20 cellular contexts compared by ENCODE assay signal in the genomic region with DNA sequence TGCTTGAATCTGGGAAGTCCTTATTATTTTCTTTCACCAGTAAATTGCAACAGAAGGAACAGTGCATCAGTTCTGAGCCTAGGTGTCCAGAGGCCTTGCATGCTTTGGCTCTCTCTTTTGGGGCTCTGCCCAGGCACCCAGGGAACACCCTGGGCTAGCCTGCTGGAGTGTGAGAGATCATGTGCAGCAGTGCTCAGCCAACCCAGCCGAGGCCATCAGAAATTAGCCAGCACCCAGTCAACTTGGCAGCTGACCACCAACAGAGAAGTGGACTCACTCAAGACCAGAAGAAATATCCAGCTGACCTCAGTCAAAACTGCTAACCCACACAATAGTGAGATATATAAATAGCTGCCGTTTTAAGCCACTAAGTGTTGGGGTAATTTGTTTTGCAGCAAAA. TPM values are rescaled to one million over a fixed set of nuclear protein-coding genes. Genes with fewer than 3 reads are reported as not detected.
A peak's percentile ranks its signal among the peaks of the same experiment; 100 is the strongest.
DNase-seq lines count a peak whose midpoint lies in the region; ATAC-seq and TF ChIP-seq lines count a peak whose summit lies in the region.
"Had no signal": no experiment of that assay in that cellular context is flagged by ENCODE, and none has a peak within 500 bp of the region (broad histone marks: within the 10 kb centered on the region; RNA-seq: fewer than 3 reads in every experiment).

No MANE protein-coding gene starts in this region.

- H3K4me3 ChIP-seq in ascending aorta: no peak overlapping the region
- H3K4me3 ChIP-seq in fibroblast of pulmonary artery (replicated peaks; ENCODE audit: low read depth, low read length): no peak overlapping the region
- no peak overlapping the region for H3K4me3 ChIP-seq in tibial artery
- H3K4me3 ChIP-seq: SJSA1 had no signal

- H3K27ac ChIP-seq in ascending aorta (peak overlapping the region; percentile 57 to 76), tibial artery (peak overlapping the region; percentile 46 to 57)
- H3K27ac ChIP-seq: brain microvascular endothelial cell, SJSA1 had no signal

- TF ChIP-seq CTCF in ascending aorta (IDR thresholded peaks at IDR 0.05) (no peak), fibroblast of pulmonary artery (IDR thresholded peaks at IDR 0.05; ENCODE audit: low read length, missing control alignments) (no peak), tibial artery (IDR thresholded peaks at IDR 0.05) (no peak)

- H3K9me3 ChIP-seq in ascending aorta (peaks cover 0 to 5% of the 10 kb centered on the region in 2 donors), tibial artery (no peaks in the 10 kb centered on the region)
- H3K9me3 ChIP-seq: SJSA1 had no signal

- H3K4me1 ChIP-seq in ascending aorta: peaks cover 10 to 44% of the 10 kb centered on the region in 2 donors
- peaks cover 0 to 78% (median 35%) of the 10 kb centered on the region in 4 donors for H3K4me1 ChIP-seq in tibial artery

- ATAC-seq in HG03565 (IDR thresholded peaks at IDR 0.05; ENCODE audit: unreplicated experiment): no peak

- no peaks in the 10 kb centered on the region for H3K27me3 ChIP-seq in ascending aorta
- no peaks in the 10 kb centered on the region for H3K27me3 ChIP-seq in tibial artery
- H3K27me3 ChIP-seq: brain microvascular endothelial cell, SJSA1 had no signal

- intact Hi-C loops in ascending aorta (cut with DNase I) (loop anchor here (5.0 kb wide), 1 partner anchor 65 kb away; no protein-coding TSS in a partner anchor), tibial artery (cut with DNase I; ENCODE audit: low total_unique reads) (loop anchor here (10.0 kb wide), 1 partner anchor 68 kb away; no protein-coding TSS in a partner anchor)

- no peaks in the 10 kb centered on the region for H3K36me3 ChIP-seq in ascending aorta
- H3K36me3 ChIP-seq in tibial artery: no peaks in the 10 kb centered on the region
- H3K36me3 ChIP-seq: brain microvascular endothelial cell, SJSA1 had no signal

- DNase-seq in ascending aorta (ENCODE audit: low spot score in 2 of 2): peak; percentile 69 to 92
- peak; percentile 38 for DNase-seq in fibroblast of pulmonary artery (ENCODE audit: low read depth)
- peak; percentile 34 for DNase-seq in mucosa of gallbladder (ENCODE audit: low spot score)
- DNase-seq in tibial artery: peak; percentile 92 to 97
- DNase-seq in NK-92 (lab: John Stamatoyannopoulos, UW; ENCODE audit: unreplicated experiment): no peak
- DNase-seq in H4 (ENCODE audit: low spot score): no peak
- DNase-seq in DMS79 (lab: John Stamatoyannopoulos, UW): no peak
- DNase-seq: activated naive CD4-positive, alpha-beta T cell treated with anti-CD3 and anti-CD28 coated beads for 36 hours; brain microvascular endothelial cell; effector CD4-positive, alpha-beta T cell; NCI-H1694 treated with DMSO at 0.1 percent for 48 hours; NCI-H446 treated with DMSO at 0.1 percent for 48 hours; nephron progenitor cell; retina; stimulated activated CD4-positive, alpha-beta T cell treated with anti-CD3 and anti-CD28 coated beads, Interleukin-2, amount 100 ng/mL, for 24 hours had no signal

RNA-seq across cellular contexts. Expression of gene P4HA3, which starts 11.2 kb away (rescaled TPM):
- total RNA-seq in ascending aorta (2.1 TPM), mucosa of gallbladder (1.0 TPM)
- total RNA-seq in H4 (2014; rRNA removed; shearing (Covaris generic)): 0.17 and 0.27 TPM in 2 replicates
- total RNA-seq: activated naive CD4-positive, alpha-beta T cell treated with anti-CD3 and anti-CD28 coated beads for 36 hours; H1; OCI-LY7; T-helper 2 cell treated with Interferon-gamma antibody and Interleukin-4, amounts not matched to agents 100 ng/mL and 5 ng/mL, for 36 hours had no signal

Comparison
In these comparisons a context has a peak if more than half of its experiments do, and no peak if none do; other contexts are left out.
1. DNase-seq: peak in ascending aorta (2 of 2), fibroblast of pulmonary artery (single experiment), mucosa of gallbladder (single experiment) and tibial artery (2 of 2); none in NK-92 (single experiment), H4 (single experiment) and DMS79 (single experiment).